In the genomic region with DNA sequence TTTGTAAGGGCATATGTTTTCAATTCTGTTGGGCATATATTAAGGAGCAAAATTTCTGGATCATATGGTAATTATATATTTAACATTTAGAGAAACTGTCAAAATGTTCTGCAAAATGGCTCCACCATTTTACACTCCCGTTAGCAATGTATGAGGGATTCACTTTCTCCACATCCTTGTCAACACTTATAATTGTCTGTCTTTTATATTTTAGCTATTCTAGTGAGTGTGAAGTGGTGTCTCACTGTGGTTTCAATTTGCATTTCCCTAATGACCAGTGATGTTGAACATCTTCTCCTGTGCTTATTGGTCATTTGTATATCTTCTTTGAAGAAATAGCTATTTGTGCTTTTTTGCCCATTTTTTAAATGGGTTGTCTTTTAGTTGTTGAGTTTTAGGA, we compare ENCODE assay signal across 17 cellular contexts.
"Had no signal": no experiment of that assay in that cellular context is flagged by ENCODE, and none has a peak within 500 bp of the region (broad histone marks: within the 10 kb centered on the region; RNA-seq: fewer than 3 reads in every experiment).

No MANE protein-coding gene starts in this region.

- H3K27ac ChIP-seq: VCaP, WERI-Rb-1 had no signal

- FAIRE-seq: TTC549 had no signal

- DNase-seq: T1000 had no signal

- H3K4me3 Mint-ChIP-seq: activated B cell treated with CpG ODN at 0.5 μM for 24 hours; activated CD4-positive, alpha-beta memory T cell treated with anti-CD3 and anti-CD28 coated beads for 36 hours; activated CD4-positive, alpha-beta memory T cell treated with anti-CD3 and anti-CD28 coated beads, Interleukin-2, amount 10 ng/mL, durations not matched to agents 7 days and 5 days; activated CD4-positive, alpha-beta T cell treated with anti-CD3 and anti-CD28 coated beads for 36 hours; activated CD4-positive, alpha-beta T cell treated with anti-CD3 and anti-CD28 coated beads, Interleukin-2, amount 10 ng/mL, durations not matched to agents 24 days and 14 days; activated CD4-positive, alpha-beta T cell treated with anti-CD3 and anti-CD28 coated beads, Interleukin-2, amount 10 ng/mL, durations not matched to agents 7 days and 5 days; activated CD8-positive, alpha-beta memory T cell treated with anti-CD3 and anti-CD28 coated beads, Interleukin-2, amount 10 ng/mL, durations not matched to agents 7 days and 5 days; activated CD8-positive, alpha-beta T cell treated with anti-CD3 and anti-CD28 coated beads for 36 hours; activated CD8-positive, alpha-beta T cell treated with anti-CD3 and anti-CD28 coated beads, Interleukin-2, amount 10 ng/mL, durations not matched to agents 7 days and 5 days; T-helper 1 cell treated with Interleukin-12 subunit alpha and Interleukin-12 subunit beta and Interleukin-4 antibody, amounts not matched to agents 30 μg/mL and 1 μg/mL, for 36 hours; T-helper 17 cell; T-helper 2 cell treated with Interferon-gamma antibody and Interleukin-4, amounts not matched to agents 5 μg/mL and 100 μg/mL, for 36 hours; WTC11 had no signal

- H3K27me3 Mint-ChIP-seq: activated CD4-positive, alpha-beta T cell treated with anti-CD3 and anti-CD28 coated beads for 36 hours; activated CD4-positive, alpha-beta T cell treated with anti-CD3 and anti-CD28 coated beads, Interleukin-2, amount 10 ng/mL, durations not matched to agents 24 days and 14 days; activated CD8-positive, alpha-beta memory T cell treated with anti-CD3 and anti-CD28 coated beads, Interleukin-2, amount 10 ng/mL, durations not matched to agents 7 days and 5 days had no signal

- H3K36me3 Mint-ChIP-seq: activated CD4-positive, alpha-beta memory T cell treated with anti-CD3 and anti-CD28 coated beads for 36 hours; activated CD8-positive, alpha-beta memory T cell treated with anti-CD3 and anti-CD28 coated beads, Interleukin-2, amount 10 ng/mL, durations not matched to agents 7 days and 5 days; WTC11 had no signal

- H3K27ac Mint-ChIP-seq: activated B cell treated with CpG ODN at 0.5 μM for 24 hours; activated CD4-positive, alpha-beta memory T cell treated with anti-CD3 and anti-CD28 coated beads for 36 hours; activated CD4-positive, alpha-beta memory T cell treated with anti-CD3 and anti-CD28 coated beads, Interleukin-2, amount 10 ng/mL, durations not matched to agents 7 days and 5 days; activated CD4-positive, alpha-beta T cell treated with anti-CD3 and anti-CD28 coated beads for 36 hours; activated CD4-positive, alpha-beta T cell treated with anti-CD3 and anti-CD28 coated beads, Interleukin-2, amount 10 ng/mL, durations not matched to agents 24 days and 14 days; activated CD4-positive, alpha-beta T cell treated with anti-CD3 and anti-CD28 coated beads, Interleukin-2, amount 10 ng/mL, durations not matched to agents 7 days and 5 days; activated CD8-positive, alpha-beta memory T cell treated with anti-CD3 and anti-CD28 coated beads, Interleukin-2, amount 10 ng/mL, durations not matched to agents 7 days and 5 days; activated CD8-positive, alpha-beta T cell treated with anti-CD3 and anti-CD28 coated beads for 36 hours; activated CD8-positive, alpha-beta T cell treated with anti-CD3 and anti-CD28 coated beads, Interleukin-2, amount 10 ng/mL, durations not matched to agents 7 days and 5 days; T-helper 1 cell treated with Interleukin-12 subunit alpha and Interleukin-12 subunit beta and Interleukin-4 antibody, amounts not matched to agents 30 μg/mL and 1 μg/mL, for 36 hours; T-helper 17 cell; T-helper 2 cell treated with Interferon-gamma antibody and Interleukin-4, amounts not matched to agents 5 μg/mL and 100 μg/mL, for 36 hours; WTC11 had no signal

- H3K36me3 ChIP-seq: WERI-Rb-1 had no signal

- H3K9me3 Mint-ChIP-seq: activated B cell treated with CpG ODN at 0.5 μM for 24 hours; activated CD4-positive, alpha-beta memory T cell treated with anti-CD3 and anti-CD28 coated beads for 36 hours; activated CD4-positive, alpha-beta memory T cell treated with anti-CD3 and anti-CD28 coated beads, Interleukin-2, amount 10 ng/mL, durations not matched to agents 7 days and 5 days; activated CD4-positive, alpha-beta T cell treated with anti-CD3 and anti-CD28 coated beads, Interleukin-2, amount 10 ng/mL, durations not matched to agents 24 days and 14 days; activated CD4-positive, alpha-beta T cell treated with anti-CD3 and anti-CD28 coated beads, Interleukin-2, amount 10 ng/mL, durations not matched to agents 7 days and 5 days; activated CD8-positive, alpha-beta T cell treated with anti-CD3 and anti-CD28 coated beads for 36 hours; T-helper 1 cell treated with Interleukin-12 subunit alpha and Interleukin-12 subunit beta and Interleukin-4 antibody, amounts not matched to agents 30 μg/mL and 1 μg/mL, for 36 hours; T-helper 2 cell treated with Interferon-gamma antibody and Interleukin-4, amounts not matched to agents 5 μg/mL and 100 μg/mL, for 36 hours; WTC11 had no signal

- H3K4me1 Mint-ChIP-seq: activated B cell treated with CpG ODN at 0.5 μM for 24 hours; activated CD4-positive, alpha-beta memory T cell treated with anti-CD3 and anti-CD28 coated beads, Interleukin-2, amount 10 ng/mL, durations not matched to agents 7 days and 5 days; activated CD4-positive, alpha-beta T cell treated with anti-CD3 and anti-CD28 coated beads for 36 hours; activated CD4-positive, alpha-beta T cell treated with anti-CD3 and anti-CD28 coated beads, Interleukin-2, amount 10 ng/mL, durations not matched to agents 7 days and 5 days; WTC11 had no signal
